8 cellular contexts compared by ENCODE assay signal in the genomic region with DNA sequence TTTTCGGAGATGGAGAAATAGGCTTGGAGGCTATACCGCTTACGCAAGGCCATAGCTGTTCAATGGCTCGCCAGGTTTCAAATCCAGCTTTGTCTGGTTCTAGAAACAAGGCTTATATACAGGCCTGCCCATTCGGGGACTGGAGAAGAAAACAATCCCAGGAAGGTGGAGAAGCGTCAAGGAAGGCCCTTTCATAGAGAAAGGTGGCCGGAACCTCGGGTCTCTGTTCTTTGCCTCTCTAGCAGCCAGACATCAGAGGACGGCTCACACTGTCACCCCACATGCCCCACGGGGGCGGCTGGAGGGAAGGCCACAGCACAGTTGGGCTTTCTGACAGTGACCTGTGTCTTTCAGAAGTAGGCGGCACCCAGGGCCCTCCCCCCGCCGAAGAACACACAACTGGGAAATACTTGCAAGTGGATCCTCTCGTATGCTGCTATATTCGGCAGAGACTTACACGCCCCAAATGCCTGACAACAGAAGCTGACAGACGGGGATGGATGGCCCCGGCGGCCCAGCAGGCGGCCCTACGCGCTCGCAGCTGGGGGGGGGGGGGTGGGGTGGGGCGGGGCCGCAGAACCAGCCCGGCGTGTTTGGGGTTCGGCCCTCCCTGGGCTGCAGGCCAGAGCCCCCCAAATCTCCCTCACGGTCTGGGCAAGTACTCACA. TPM values are rescaled to one million over a fixed set of nuclear protein-coding genes. Genes with fewer than 3 reads are reported as not detected.
A peak's percentile ranks its signal among the peaks of the same experiment; 100 is the strongest.
DNase-seq lines count a peak whose midpoint lies in the region; ATAC-seq, FAIRE-seq and TF ChIP-seq lines count a peak whose summit lies in the region.

No MANE protein-coding gene starts in this region.

- H3K9me3 ChIP-seq in right cardiac atrium (ENCODE audit: control insufficient read depth, low read length), result no peaks in the 10 kb centered on the region

- in situ Hi-C loops in astrocyte of the cerebellum (cut with HindIII; ENCODE audit: low sequenced_read_pairs), result no loop called here

- no peaks in the 10 kb centered on the region for H3K27me3 ChIP-seq in right cardiac atrium (ENCODE audit: control insufficient read depth, insufficient read depth)

- peak; percentile 68 for FAIRE-seq in G401.6 (lab: Jason Lieb, UNC)

- peak overlapping the region; percentile 46 for H3K4me3 ChIP-seq in astrocyte of the cerebellum (ENCODE audit: low read depth, low read length)
- H3K4me3 ChIP-seq in right cardiac atrium (ENCODE audit: low read length), result peak overlapping the region; percentile 97

- peak; percentile 69 for DNase-seq in NAMALWA (ENCODE audit: low spot score)
- peak; percentile 61 for DNase-seq in SHP77 treated with DMSO at 0.1 percent for 48 hours (lab: John Stamatoyannopoulos, UW)
- DNase-seq in astrocyte of the cerebellum (ENCODE audit: low read depth), result no peak
- DNase-seq in right cardiac atrium, result peak; percentile 77 to 89 (median 86)
- DNase-seq in posterior vena cava (ENCODE audit: low spot score), result peak; percentile 90
- no peak for DNase-seq in NCI-H1048 (lab: John Stamatoyannopoulos, UW)

- intact Hi-C loops in right cardiac atrium (cut with DNase I), result loop anchor here in 3 of 4 donors (5.0 kb wide), 2 partner anchors 88 to 93 kb away; partner anchors contain the start of gene PSMD9 (in 2 of the 3)
- intact Hi-C loops in posterior vena cava (cut with DNase I), result loop anchor here in 1 of 2 donors (5.0 kb wide), 1 partner anchor 88 kb away; the partner anchor contains the start of gene PSMD9

- no peak for TF ChIP-seq CTCF in astrocyte of the cerebellum (IDR thresholded peaks at IDR 0.05; ENCODE audit: low read depth, low read length, missing control alignments)

- ATAC-seq in right cardiac atrium (peak; percentile 7 to 20), HG02623 (IDR thresholded peaks at IDR 0.05; ENCODE audit: unreplicated experiment) (no peak)

- WGBS in right cardiac atrium, result 13% methylated on average over 28 of the region's 30 CpGs

- peaks cover 7% of the 10 kb centered on the region for H3K4me1 ChIP-seq in right cardiac atrium (ENCODE audit: control insufficient read depth, insufficient read depth, low read length)

- H3K27ac ChIP-seq in right cardiac atrium (ENCODE audit: low read length), result peak overlapping the region; percentile 100

RNA-seq across cellular contexts. Expression of gene SETD1B, which starts 4.5 kb away (rescaled TPM):
- total RNA-seq in right cardiac atrium, result 10 to 100 TPM in 3 of 4 donors, 1 to 10 TPM in 1; 9.6 to 14.9 (median 13.0) TPM
- polyA plus RNA-seq in right cardiac atrium, result 7.6 TPM
- total RNA-seq in posterior vena cava, result 10 to 100 TPM; 20.2 to 20.9 TPM

RNA-seq across cellular contexts. Expression of gene RHOF, which starts 5.8 kb away (rescaled TPM):
- total RNA-seq in right cardiac atrium, result 10 to 100 TPM; 15.2 to 23.3 (median 22.0) TPM
- 11.2 TPM for polyA plus RNA-seq in right cardiac atrium
- total RNA-seq in posterior vena cava, result 10 to 100 TPM in 1 of 2 donors, 1 to 10 TPM in 1; 5.3 to 10.4 TPM

RNA-seq across cellular contexts. Expression of gene HPD, which starts 59.4 kb away (rescaled TPM):
- total RNA-seq in right cardiac atrium (1 to 10 TPM; 1.3 to 5.1 (median 1.4) TPM), posterior vena cava (10 to 100 TPM in 1 of 2 donors, 1 to 10 TPM in 1; 5.6 to 17.4 TPM)
- polyA plus RNA-seq in right cardiac atrium, result 2.0 TPM

Comparison
In these comparisons a context has a peak if more than half of its experiments do, and no peak if none do; other contexts are left out.
1. DNase-seq: peak in NAMALWA (single experiment), SHP77 treated with DMSO at 0.1 percent for 48 hours (single experiment), right cardiac atrium (3 of 3) and posterior vena cava (single experiment); none in astrocyte of the cerebellum (single experiment) and NCI-H1048 (single experiment).